Comparison of ENCODE assay signal across 20 cellular contexts in genomic region chr10:77321868-77322267, GRCh38.
DNase-seq lines count a peak whose midpoint lies in the region; ATAC-seq, FAIRE-seq and TF ChIP-seq lines count a peak whose summit lies in the region.
"Had no signal": no experiment of that assay in that cellular context is flagged by ENCODE, and none has a peak within 500 bp of the region (broad histone marks: within the 10 kb centered on the region; RNA-seq: fewer than 3 reads in every experiment).

No MANE protein-coding gene starts in this region.

- no peak for TF ChIP-seq EP300 in K562 (IDR thresholded peaks at IDR 0.05; ENCODE audit: low read length)

- peak; percentile 52 for FAIRE-seq in H54 (lab: Jason Lieb, UNC)
- no peak for FAIRE-seq in K562 (lab: Jason Lieb, UNC)
- FAIRE-seq: G401.6, GM12892 had no signal

- no peak overlapping the region for H3K4me3 ChIP-seq in K562
- H3K4me3 ChIP-seq in HAP-1: no peak overlapping the region
- H3K4me3 ChIP-seq: SK-N-MC had no signal

- no peak overlapping the region for H2AFZ ChIP-seq in K562 (ENCODE audit: low read depth, low read length)

- H3K9ac ChIP-seq in K562 (ENCODE audit: insufficient read depth in 1 of 2, low read depth in 2 of 2, low read length in 2 of 2): no peak overlapping the region

- DNase-seq in Daoy (ENCODE audit: low read depth) (peak; percentile 43), H54 (ENCODE audit: insufficient read length, low spot score) (no peak), OCI-M1 (lab: John Stamatoyannopoulos, UW) (peak; percentile 32), K562 (ENCODE audit: extremely low read depth in 1 of 4, low spot score in 3 of 4) (no peak), HAP-1 (ENCODE audit: low spot score in 2 of 2) (no peak), NCI-H146 treated with DMSO at 0.1 percent for 48 hours (lab: John Stamatoyannopoulos, UW; ENCODE audit: unreplicated experiment) (no peak)
- DNase-seq: ACHN, COR-L47, GOT3, KG1, NCI-H1417, NCI-H2029 treated with DMSO at 0.1 percent for 48 hours, NCI-H82, T-helper 1 cell had no signal

- no peak for TF ChIP-seq RAD21 in K562 (CRISPR knock-in tag; conservative IDR thresholded peaks at IDR 0.05 in 1 of 2, IDR thresholded peaks at IDR 0.05 in 1 of 2)

- WGBS in K562 (ENCODE audit: insufficient coverage, low coverage, missing lambda C conversion rate): 0% methylated on average over 3 of the region's 3 CpGs

- BruUV-seq in K562 (replicated peaks; lab: Mats Ljungman, UMichigan): no TSS peak

- H3K4me2 ChIP-seq in K562 (ENCODE audit: insufficient read depth, low read length): no peak overlapping the region

- no peaks in the 10 kb centered on the region for H3K79me2 ChIP-seq in K562 (ENCODE audit: control insufficient read depth, insufficient read depth, low read length)

- no peaks in the 10 kb centered on the region for H3K27me3 ChIP-seq in K562 (ENCODE audit: control insufficient read depth in 2 of 2, insufficient read depth in 2 of 2, low read length in 2 of 2)
- H3K27me3 ChIP-seq in HAP-1 (ENCODE audit: low read depth): no peaks in the 10 kb centered on the region

- TF ChIP-seq POLR2A in H54 (IDR thresholded peaks at IDR 0.05; ENCODE audit: low read depth, low read length) (no peak), K562 (conservative IDR thresholded peaks at IDR 0.05) (no peak)

- intact Hi-C loops in K562 (cut with micrococcal nuclease): no loop called here

- CTCF ChIA-PET in K562 (lab: Yijun Ruan, JAX; ENCODE audit: low intra/inter-chr PET ratio): no interaction called here

- H3K9me1 ChIP-seq in K562 (ENCODE audit: control insufficient read depth, insufficient read depth, low read length): no peaks in the 10 kb centered on the region

- POLR2A ChIA-PET in K562 (lab: Yijun Ruan, JAX): no interaction called here

- H4K20me1 ChIP-seq in K562 (replicated peaks; ENCODE audit: control insufficient read depth, insufficient read depth, low read length): no peaks in the 10 kb centered on the region; the same call in 1 of the 2 replicates

- no peak overlapping the region for H3K27ac ChIP-seq in K562 (ENCODE audit: extremely low read depth, low read depth, low read length)
- H3K27ac ChIP-seq: SK-N-MC had no signal

- in situ Hi-C loops in K562 (cut with MboI): no loop called here
- in situ Hi-C loops in HAP-1 (cut with MboI; ENCODE audit: low sequenced_read_pairs): no loop called here

- H3K36me3 ChIP-seq in K562 (ENCODE audit: control insufficient read depth, insufficient read depth, low read length) (no peaks in the 10 kb centered on the region), HAP-1 (replicated peaks) (no peaks in the 10 kb centered on the region)

- TF ChIP-seq CTCF in K562 (IDR thresholded peaks at IDR 0.05 in 2 of 3, conservative IDR thresholded peaks at IDR 0.05 in 1 of 3; ENCODE audit: insufficient read depth in 2 of 3, low read depth in 1 of 3, low read length in 3 of 3): no peak

- H3K4me1 ChIP-seq in K562 (replicated peaks in 1 of 2; ENCODE audit: control insufficient read depth in 2 of 2, insufficient read depth in 2 of 2, low read length in 2 of 2) (no peaks in the 10 kb centered on the region), HAP-1 (no peaks in the 10 kb centered on the region)

- ATAC-seq in K562 (no peak), GM21360 (IDR thresholded peaks at IDR 0.05; ENCODE audit: unreplicated experiment) (no peak), HG02852 (IDR thresholded peaks at IDR 0.05; ENCODE audit: unreplicated experiment) (no peak)
- ATAC-seq: Right ventricle myocardium inferior had no signal

- H3K9me3 ChIP-seq in K562 (replicated peaks; ENCODE audit: control insufficient read depth, insufficient read depth, low read depth, low read length) (no peaks in the 10 kb centered on the region), HAP-1 (no peaks in the 10 kb centered on the region)

TF ChIP-seq in K562, 482 proteins besides CTCF, POLR2A, EP300 and RAD21 (continues in another document):
- no peak for TF ChIP-seq GABPB2 (CRISPR knock-in tag; conservative IDR thresholded peaks at IDR 0.05)
- TF ChIP-seq ZFX (CRISPR knock-in tag; IDR thresholded peaks at IDR 0.05): no peak
- TF ChIP-seq MAFG (tag; conservative IDR thresholded peaks at IDR 0.05): peak; percentile 70
- TF ChIP-seq GTF2F1 (IDR thresholded peaks at IDR 0.05; ENCODE audit: low read depth, low read length): no peak
- no peak for TF ChIP-seq BCLAF1 (IDR thresholded peaks at IDR 0.05; ENCODE audit: borderline replicate concordance in 1 of 2, control insufficient read depth in 1 of 2, low read depth in 2 of 2, low read length in 1 of 2)
- no peak for TF ChIP-seq SNAPC5 (CRISPR knock-in tag; IDR thresholded peaks at IDR 0.05)
- no peak for TF ChIP-seq SRSF9 (IDR thresholded peaks at IDR 0.05; ENCODE audit: borderline replicate concordance, low read depth, low read length)
- no peak for TF ChIP-seq HOMEZ (CRISPR knock-in tag; IDR thresholded peaks at IDR 0.05)
- no peak for TF ChIP-seq SNIP1 (IDR thresholded peaks at IDR 0.05; ENCODE audit: low read depth)
- TF ChIP-seq DEAF1 (CRISPR knock-in tag; IDR thresholded peaks at IDR 0.05): no peak
- no peak for TF ChIP-seq CBFA2T3 (IDR thresholded peaks at IDR 0.05)
- no peak for TF ChIP-seq ESRRA (IDR thresholded peaks at IDR 0.05; ENCODE audit: borderline replicate concordance, low read depth)
- no peak for TF ChIP-seq ZNF655 (CRISPR knock-in tag; IDR thresholded peaks at IDR 0.05)
- TF ChIP-seq SP2 (IDR thresholded peaks at IDR 0.05; ENCODE audit: extremely low read depth, low read depth, low read length, poor library complexity, severe bottlenecking): no peak
- TF ChIP-seq MAZ (CRISPR knock-in tag; conservative IDR thresholded peaks at IDR 0.05 in 1 of 2, IDR thresholded peaks at IDR 0.05 in 1 of 2): no peak
- peak; percentile 54; the same call in 1 of the 2 replicates for TF ChIP-seq MAFK (IDR thresholded peaks at IDR 0.05; ENCODE audit: low read length)
- no peak for TF ChIP-seq CHD2 (IDR thresholded peaks at IDR 0.05; ENCODE audit: low read depth, low read length)
- TF ChIP-seq SMARCB1 (IDR thresholded peaks at IDR 0.05; ENCODE audit: insufficient read length, low read depth): no peak
- TF ChIP-seq JUNB (CRISPR knock-in tag; conservative IDR thresholded peaks at IDR 0.05): no peak
- TF ChIP-seq SIRT6 (IDR thresholded peaks at IDR 0.05; ENCODE audit: low read depth, low read length): no peak

Comparison
In these comparisons a context has a peak if more than half of its experiments do, and no peak if none do; other contexts are left out.
1. DNase-seq: peak in Daoy (single experiment) and OCI-M1 (single experiment); none in H54 (single experiment), K562 (0 of 4), HAP-1 (0 of 2) and NCI-H146 treated with DMSO at 0.1 percent for 48 hours (single experiment).